Comparison of ENCODE assay signal across 1 cellular context in genomic region chr7:150807616-150808438, GRCh38.
TF ChIP-seq lines count a peak whose summit lies in the region.
"Not testable (repeated sequence)": the region's sequence is repeated elsewhere in the genome, so short reads cannot be mapped to it uniquely, and the experiment has no call there.

No MANE protein-coding gene starts in this region.

TF ChIP-seq in HepG2, 621 proteins besides CTCF, POLR2A, EP300 and RAD21 (continues in another document):
- TF ChIP-seq TMF1 (CRISPR knock-in tag; IDR thresholded peaks at IDR 0.05; ENCODE audit: low read depth) (peak; percentile 51; the same call in 1 of the 2 replicates), CCDC6 (CRISPR knock-in tag; IDR thresholded peaks at IDR 0.05) (peak; percentile 86), NFKB2 (CRISPR knock-in tag; IDR thresholded peaks at IDR 0.05; ENCODE audit: borderline replicate concordance) (peak; percentile 82; the same call in 1 of the 2 replicates), ZNF710 (CRISPR knock-in tag; IDR thresholded peaks at IDR 0.05; ENCODE audit: borderline replicate concordance) (peak; percentile 18; the same call in 1 of the 2 replicates), KDM3A (CRISPR knock-in tag; IDR thresholded peaks at IDR 0.05; ENCODE audit: low read depth) (peak; percentile 67; the same call in 1 of the 2 replicates), THAP11 (CRISPR knock-in tag; IDR thresholded peaks at IDR 0.05) (peak; percentile 56), AHDC1 (CRISPR knock-in tag; IDR thresholded peaks at IDR 0.05; ENCODE audit: borderline replicate concordance) (peak; percentile 64; the same call in 1 of the 2 replicates), MAZ (CRISPR knock-in tag; IDR thresholded peaks at IDR 0.05; ENCODE audit: low read depth) (peak; percentile 43; the same call in 1 of the 2 replicates), TFDP2 (CRISPR knock-in tag; IDR thresholded peaks at IDR 0.05) (peak; percentile 51; the same call in 1 of the 2 replicates), BRF2 (CRISPR knock-in tag; IDR thresholded peaks at IDR 0.05) (peak; percentile 50; the same call in 1 of the 2 replicates), ZNF512 (CRISPR knock-in tag; IDR thresholded peaks at IDR 0.05) (0 out of 2 replicates have a peak, but pooled peaks have one; percentile 30), ZNF18 (CRISPR knock-in tag; IDR thresholded peaks at IDR 0.05; ENCODE audit: insufficient replicate concordance) (peak; percentile 7), ZNF263 (CRISPR knock-in tag; IDR thresholded peaks at IDR 0.05) (0 out of 2 replicates have a peak, but pooled peaks have one; percentile 15), ZBTB42 (CRISPR knock-in tag; IDR thresholded peaks at IDR 0.05) (0 out of 2 replicates have a peak, but pooled peaks have one; percentile 76), ZNF331 (CRISPR knock-in tag; IDR thresholded peaks at IDR 0.05) (peak; percentile 89), SOX5 (CRISPR knock-in tag; IDR thresholded peaks at IDR 0.05; ENCODE audit: borderline replicate concordance) (peak; percentile 74; the same call in 1 of the 2 replicates), SAP130 (CRISPR knock-in tag; IDR thresholded peaks at IDR 0.05; ENCODE audit: low read depth) (peak; percentile 62), HNF4G (IDR thresholded peaks at IDR 0.05; ENCODE audit: borderline replicate concordance, low read depth, low read length) (peak; percentile 45; the same call in 1 of the 2 replicates), HNF4G (CRISPR knock-in tag; IDR thresholded peaks at IDR 0.05; ENCODE audit: borderline replicate concordance, low read depth) (peak; percentile 73; the same call in 1 of the 2 replicates), FOXA1 (CRISPR knock-in tag; IDR thresholded peaks at IDR 0.05) (peak; percentile 96), AKAP8 (CRISPR knock-in tag; IDR thresholded peaks at IDR 0.05) (peak; percentile 47; the same call in 1 of the 2 replicates), MEF2D (CRISPR knock-in tag; IDR thresholded peaks at IDR 0.05) (peak; percentile 73; the same call in 1 of the 2 replicates), WIZ (CRISPR knock-in tag; IDR thresholded peaks at IDR 0.05) (peak; percentile 66), ZNF44 (CRISPR knock-in tag; IDR thresholded peaks at IDR 0.05) (0 out of 2 replicates have a peak, but pooled peaks have one; percentile 16), NKX3-1 (CRISPR knock-in tag; IDR thresholded peaks at IDR 0.05) (0 out of 2 replicates have a peak, but pooled peaks have one; percentile 33), ZNF142 (CRISPR knock-in tag; IDR thresholded peaks at IDR 0.05) (peak; percentile 55; the same call in 1 of the 2 replicates), ZNF770 (CRISPR knock-in tag; IDR thresholded peaks at IDR 0.05) (peak; percentile 69; the same call in 1 of the 2 replicates), ZSCAN21 (CRISPR knock-in tag; IDR thresholded peaks at IDR 0.05; ENCODE audit: borderline replicate concordance) (peak; percentile 56; the same call in 1 of the 2 replicates), ZNF350 (CRISPR knock-in tag; IDR thresholded peaks at IDR 0.05; ENCODE audit: borderline replicate concordance, low read depth) (peak; percentile 80; the same call in 1 of the 2 replicates)
- not testable (repeated sequence) for TF ChIP-seq MAZ (IDR thresholded peaks at IDR 0.05; ENCODE audit: borderline replicate concordance, low read depth, low read length); FOXA1 (IDR thresholded peaks at IDR 0.05)
